9 cellular contexts compared by ENCODE assay signal in the genomic region with DNA sequence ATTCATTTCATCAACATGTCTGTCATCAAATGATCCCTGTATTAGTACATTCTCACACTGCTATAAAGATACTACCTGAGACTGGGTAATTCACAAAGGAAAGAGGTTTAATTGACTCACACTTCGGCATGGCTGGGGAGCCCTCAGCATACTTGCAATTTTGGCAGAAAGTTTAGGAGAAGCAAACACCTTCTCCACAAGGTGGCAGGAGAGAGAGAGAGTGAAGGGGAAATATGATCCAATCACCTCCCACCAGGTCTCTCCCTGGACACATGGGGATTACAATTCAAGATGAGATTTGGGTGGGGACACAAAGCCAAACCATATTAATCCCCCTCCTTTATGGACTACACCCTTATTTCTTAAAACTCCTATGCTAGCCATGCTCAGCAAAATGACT.
DNase-seq lines count a peak whose midpoint lies in the region; ATAC-seq and TF ChIP-seq lines count a peak whose summit lies in the region.
"Had no signal": no experiment of that assay in that cellular context is flagged by ENCODE, and none has a peak within 500 bp of the region (broad histone marks: within the 10 kb centered on the region; RNA-seq: fewer than 3 reads in every experiment).

No MANE protein-coding gene starts in this region.

- no peaks in the 10 kb centered on the region for H4K20me1 ChIP-seq in DND-41 (ENCODE audit: insufficient read depth, low read length)

- no peaks in the 10 kb centered on the region for H3K36me3 ChIP-seq in DND-41 (ENCODE audit: insufficient read depth, low read length)

- H2AFZ ChIP-seq in DND-41 (ENCODE audit: low read depth, low read length): no peak overlapping the region

- H3K4me2 ChIP-seq in DND-41 (ENCODE audit: insufficient read depth, low read length): no peak overlapping the region

- H3K4me3 ChIP-seq in DND-41 (ENCODE audit: low read depth in 1 of 2, low read length in 2 of 2): no peak overlapping the region
- H3K4me3 ChIP-seq: mucosa of descending colon had no signal

- H3K9ac ChIP-seq in DND-41 (ENCODE audit: low read depth, low read length): no peak overlapping the region

- no peaks in the 10 kb centered on the region for H3K4me1 ChIP-seq in DND-41 (ENCODE audit: insufficient read depth, low read length)

- ATAC-seq in DND-41 (ENCODE audit: insufficient read depth, low read depth) (peak; percentile 44; the same call in 2 of the 3 replicates), left lobe of liver (peak; percentile 93), GM21529 (IDR thresholded peaks at IDR 0.05; ENCODE audit: unreplicated experiment) (no peak), HG03196 (IDR thresholded peaks at IDR 0.05; ENCODE audit: unreplicated experiment) (no peak)
- ATAC-seq: mucosa of descending colon had no signal

- TF ChIP-seq CTCF in DND-41 (IDR thresholded peaks at IDR 0.05; ENCODE audit: borderline replicate concordance, extremely low read depth, low read length, poor library complexity, severe bottlenecking): peak; percentile 56

- H3K79me2 ChIP-seq in DND-41 (ENCODE audit: insufficient read depth, low read length): no peaks in the 10 kb centered on the region

- DNase-seq in DND-41 (peak; percentile 27), KG1 (lab: John Stamatoyannopoulos, UW) (peak; percentile 16), amniotic epithelial cell (ENCODE audit: low read depth) (peak; percentile 1), left lobe of liver (ENCODE audit: low spot score) (no peak), activated gamma-delta T cell treated with Interleukin-2 at 50 U/mL for 16 hours (no peak)
- DNase-seq in stimulated activated CD4-positive, alpha-beta T cell treated with anti-CD3 and anti-CD28 coated beads, Interleukin-12 subunit alpha, Interleukin-12 subunit beta, amount 100 ng/mL, for 4 hours: no peak

- H3K27ac ChIP-seq in DND-41 (ENCODE audit: low read length): no peak overlapping the region

- H3K27me3 ChIP-seq in DND-41 (ENCODE audit: insufficient read depth, low read length, poor library complexity): no peaks in the 10 kb centered on the region

- no peaks in the 10 kb centered on the region for H3K9me3 ChIP-seq in DND-41 (ENCODE audit: insufficient read depth, low read length, severe bottlenecking)
- H3K9me3 ChIP-seq: mucosa of descending colon had no signal

Comparison
In these comparisons a context has a peak if more than half of its experiments do, and no peak if none do; other contexts are left out.
1. ATAC-seq: peak in DND-41 (single experiment) and left lobe of liver (single experiment); none in GM21529 (single experiment) and HG03196 (single experiment).
2. DNase-seq: peak in DND-41 (single experiment), KG1 (single experiment) and amniotic epithelial cell (single experiment); none in left lobe of liver (single experiment), activated gamma-delta T cell treated with Interleukin-2 at 50 U/mL for 16 hours (single experiment) and stimulated activated CD4-positive, alpha-beta T cell treated with anti-CD3 and anti-CD28 coated beads, Interleukin-12 subunit alpha, Interleukin-12 subunit beta, amount 100 ng/mL, for 4 hours (single experiment).